1 cellular context compared by ENCODE assay signal in genomic region chr1:234490789-234491479, GRCh38.
TF ChIP-seq lines count a peak whose summit lies in the region.

No MANE protein-coding gene starts in this region.

TF ChIP-seq in K562, 482 proteins besides CTCF, POLR2A, EP300 and RAD21 (continued from another document and continues in another):
- peak in 1 of 2 experiments; percentile 64; a peak in 1 of 4 replicates for TF ChIP-seq MNT (conservative IDR thresholded peaks at IDR 0.05)
- peak; percentile 84; the same call in 1 of the 2 replicates for TF ChIP-seq MTA3 (IDR thresholded peaks at IDR 0.05; ENCODE audit: borderline replicate concordance)
- no peak for TF ChIP-seq HNRNPLL (IDR thresholded peaks at IDR 0.05; ENCODE audit: low read depth, low read length, poor library complexity, severe bottlenecking)
- TF ChIP-seq PCBP1 (IDR thresholded peaks at IDR 0.05; ENCODE audit: low read depth, low read length, poor library complexity, severe bottlenecking): no peak
- TF ChIP-seq IFI16 (CRISPR knock-in tag; IDR thresholded peaks at IDR 0.05): no peak
- peak; percentile 87 for TF ChIP-seq TOE1 (IDR thresholded peaks at IDR 0.05; ENCODE audit: borderline replicate concordance)
- no peak for TF ChIP-seq TOE1 (CRISPR knock-in tag; IDR thresholded peaks at IDR 0.05; ENCODE audit: borderline replicate concordance, low read depth)
- TF ChIP-seq ZNF253 (CRISPR knock-in tag; conservative IDR thresholded peaks at IDR 0.05): no peak
- TF ChIP-seq KDM5B (IDR thresholded peaks at IDR 0.05; ENCODE audit: insufficient replicate concordance, low read depth, low read length): no peak
- TF ChIP-seq ZNF384 (IDR thresholded peaks at IDR 0.05; ENCODE audit: low read depth, low read length): no peak
- TF ChIP-seq FOS (IDR thresholded peaks at IDR 0.05; ENCODE audit: extremely low read depth, insufficient read length): no peak
- no peak for TF ChIP-seq ZNF57 (CRISPR knock-in tag; IDR thresholded peaks at IDR 0.05)
- TF ChIP-seq PTRF (tag; IDR thresholded peaks at IDR 0.05): no peak
- TF ChIP-seq RCOR1 (IDR thresholded peaks at IDR 0.05; ENCODE audit: borderline replicate concordance in 1 of 2, low read depth in 2 of 2, low read length in 2 of 2): peak in 1 of 2 experiments; percentile 93; a peak in 2 of 4 replicates
- TF ChIP-seq ZBTB17 (CRISPR knock-in tag; IDR thresholded peaks at IDR 0.05): peak; percentile 74
- no peak for TF ChIP-seq ADNP (tag; IDR thresholded peaks at IDR 0.05)
- TF ChIP-seq NR0B1 (IDR thresholded peaks at IDR 0.05; ENCODE audit: partially characterized antibody): no peak
- no peak for TF ChIP-seq TARDBP (IDR thresholded peaks at IDR 0.05)
- no peak for TF ChIP-seq SIN3A (IDR thresholded peaks at IDR 0.05; ENCODE audit: borderline replicate concordance in 2 of 2, control insufficient read depth in 1 of 2, low read depth in 2 of 2, low read length in 2 of 2)
- no peak for TF ChIP-seq SLC30A9 (CRISPR knock-in tag; IDR thresholded peaks at IDR 0.05)
- TF ChIP-seq CXXC5 (CRISPR knock-in tag; IDR thresholded peaks at IDR 0.05): peak; percentile 79
- 0 out of 2 replicates have a peak, but pooled peaks have one; percentile 15 for TF ChIP-seq MBD2 (IDR thresholded peaks at IDR 0.05; ENCODE audit: borderline replicate concordance, low read depth)
- TF ChIP-seq KLF13 (tag; IDR thresholded peaks at IDR 0.05; ENCODE audit: borderline replicate concordance, low read depth): no peak
- TF ChIP-seq PHF20 (IDR thresholded peaks at IDR 0.05; ENCODE audit: partially characterized antibody): peak; percentile 82
- TF ChIP-seq RFX1 (IDR thresholded peaks at IDR 0.05): no peak
- TF ChIP-seq PKNOX1 (IDR thresholded peaks at IDR 0.05): 0 out of 2 replicates have a peak, but pooled peaks have one; percentile 33
- TF ChIP-seq TFE3 (CRISPR knock-in tag; IDR thresholded peaks at IDR 0.05): peak; percentile 33
- TF ChIP-seq BACH1 (tag; IDR thresholded peaks at IDR 0.05): no peak
- no peak for TF ChIP-seq XRCC3 (IDR thresholded peaks at IDR 0.05)
- TF ChIP-seq JUND (IDR thresholded peaks at IDR 0.05; ENCODE audit: borderline replicate concordance, low read depth, low read length): peak; percentile 55; the same call in 1 of the 2 replicates
- TF ChIP-seq JUND (tag; IDR thresholded peaks at IDR 0.05; ENCODE audit: borderline replicate concordance, low read depth, low read length): no peak; the same call in 2 of the 3 replicates
- no peak for TF ChIP-seq HNRNPL (IDR thresholded peaks at IDR 0.05; ENCODE audit: low read depth, low read length)
- TF ChIP-seq FOXP1 (CRISPR knock-in tag; IDR thresholded peaks at IDR 0.05): 0 out of 2 replicates have a peak, but pooled peaks have one; percentile 62
- TF ChIP-seq MCM3 (IDR thresholded peaks at IDR 0.05): peak; percentile 89
- TF ChIP-seq THRB (CRISPR knock-in tag; conservative IDR thresholded peaks at IDR 0.05): peak; percentile 97
- TF ChIP-seq ETV6 (IDR thresholded peaks at IDR 0.05; ENCODE audit: borderline replicate concordance in 1 of 2, low read depth in 2 of 2, low read length in 1 of 2): no peak
- TF ChIP-seq ETV6 (CRISPR knock-in tag; IDR thresholded peaks at IDR 0.05; ENCODE audit: borderline replicate concordance): no peak
- peak; percentile 9; the same call in 1 of the 2 replicates for TF ChIP-seq ATF3 (IDR thresholded peaks at IDR 0.05)
- no peak for TF ChIP-seq ATF3 (CRISPR knock-in tag; conservative IDR thresholded peaks at IDR 0.05)
- no peak for TF ChIP-seq RAD51 (IDR thresholded peaks at IDR 0.05; ENCODE audit: borderline replicate concordance, low read depth)
- TF ChIP-seq FOXJ3 (CRISPR knock-in tag; IDR thresholded peaks at IDR 0.05): no peak
- TF ChIP-seq ZBTB49 (CRISPR knock-in tag; IDR thresholded peaks at IDR 0.05; ENCODE audit: borderline replicate concordance): no peak
- TF ChIP-seq ZNF217 (CRISPR knock-in tag; IDR thresholded peaks at IDR 0.05): no peak
- TF ChIP-seq PPARD (CRISPR knock-in tag; IDR thresholded peaks at IDR 0.05): no peak
- TF ChIP-seq ZNF766 (CRISPR knock-in tag; conservative IDR thresholded peaks at IDR 0.05): peak; percentile 87
- no peak for TF ChIP-seq TCF7 (IDR thresholded peaks at IDR 0.05; ENCODE audit: borderline replicate concordance)
- TF ChIP-seq ZNF695 (CRISPR knock-in tag; IDR thresholded peaks at IDR 0.05): peak; percentile 30; the same call in 1 of the 2 replicates
- TF ChIP-seq TFAP4 (CRISPR knock-in tag; IDR thresholded peaks at IDR 0.05; ENCODE audit: borderline replicate concordance): no peak
- no peak for TF ChIP-seq MTF1 (CRISPR knock-in tag; IDR thresholded peaks at IDR 0.05; ENCODE audit: borderline replicate concordance)
- TF ChIP-seq ZFPM2 (CRISPR knock-in tag; IDR thresholded peaks at IDR 0.05): no peak
- TF ChIP-seq ATF4 (CRISPR knock-in tag; IDR thresholded peaks at IDR 0.05): peak; percentile 76
- TF ChIP-seq MED1 (CRISPR knock-in tag; IDR thresholded peaks at IDR 0.05; ENCODE audit: borderline replicate concordance): no peak
- peak; percentile 36; the same call in 1 of the 2 replicates for TF ChIP-seq CREB3L1 (IDR thresholded peaks at IDR 0.05; ENCODE audit: borderline replicate concordance, low read depth)
- TF ChIP-seq ZKSCAN8 (CRISPR knock-in tag; IDR thresholded peaks at IDR 0.05): no peak
- TF ChIP-seq TCF3 (CRISPR knock-in tag; IDR thresholded peaks at IDR 0.05): peak; percentile 82
- peak; percentile 86 for TF ChIP-seq CCNT2 (IDR thresholded peaks at IDR 0.05; ENCODE audit: borderline replicate concordance, extremely low read depth, insufficient read length, low read depth, low read length)
- no peak for TF ChIP-seq ZZZ3 (IDR thresholded peaks at IDR 0.05)
- no peak for TF ChIP-seq STAT5A (IDR thresholded peaks at IDR 0.05; ENCODE audit: borderline replicate concordance, low read length)
- peak; percentile 83; the same call in 1 of the 2 replicates for TF ChIP-seq ZNF197 (CRISPR knock-in tag; IDR thresholded peaks at IDR 0.05; ENCODE audit: low read depth)
- peak; percentile 98 for TF ChIP-seq ZBTB26 (CRISPR knock-in tag; IDR thresholded peaks at IDR 0.05)
